1 cellular context compared by ENCODE assay signal in genomic region chr18:34258176-34258575, GRCh38.
TF ChIP-seq lines count a peak whose summit lies in the region.

No MANE protein-coding gene starts in this region.

TF ChIP-seq in H1, 55 proteins besides CTCF, POLR2A, EP300 and RAD21:
- TF ChIP-seq SIRT6 (IDR thresholded peaks at IDR 0.05; ENCODE audit: low read length) (no peak), HDAC6 (IDR thresholded peaks at IDR 0.05; ENCODE audit: low read depth, low read length) (no peak)
